17 cellular contexts compared by ENCODE assay signal in genomic region chrX:76126851-76127250, GRCh38.
"Had no signal": no experiment of that assay in that cellular context is flagged by ENCODE, and none has a peak within 500 bp of the region (broad histone marks: within the 10 kb centered on the region; RNA-seq: fewer than 3 reads in every experiment).

No MANE protein-coding gene starts in this region.

- H3K4me2 ChIP-seq: hepatocyte had no signal

- H3K4me3 Mint-ChIP-seq: dendritic cell treated with granulocyte-macrophage colony-stimulating factor and Interleukin-4, amounts not matched to agents 40 ng/mL and 50 ng/mL, for 4 days; effector memory CD8-positive, alpha-beta T cell had no signal

- H3K4me3 ChIP-seq: colonic mucosa, esophagus muscularis mucosa, gastroesophageal sphincter, heart left ventricle, hepatocyte, left lung, lower lobe of right lung had no signal

- H3K27me3 Mint-ChIP-seq: dendritic cell treated with granulocyte-macrophage colony-stimulating factor and Interleukin-4, amounts not matched to agents 40 ng/mL and 50 ng/mL, for 4 days had no signal

- H3K27me3 ChIP-seq: colonic mucosa, foreskin keratinocyte, gastroesophageal sphincter, hepatocyte had no signal

- H3K79me2 ChIP-seq: hepatocyte had no signal

- H3K36me3 ChIP-seq: colonic mucosa, esophagus muscularis mucosa, gastroesophageal sphincter, heart left ventricle, left lung, lower lobe of right lung had no signal

- H3K9me3 ChIP-seq: colonic mucosa, gastroesophageal sphincter, lower lobe of right lung had no signal

- DNase-seq: colonic mucosa; cortex of kidney; effector CD8-positive, alpha-beta T cell; effector memory CD8-positive, alpha-beta T cell; foreskin keratinocyte; heart left ventricle; hypothalamus; left cardiac atrium; left lung; left ventricle myocardium superior; lower lobe of right lung; mesenchymal stem cell; midbrain had no signal

- H3K27ac Mint-ChIP-seq: dendritic cell treated with granulocyte-macrophage colony-stimulating factor and Interleukin-4, amounts not matched to agents 40 ng/mL and 50 ng/mL, for 4 days; effector memory CD8-positive, alpha-beta T cell had no signal

- H3K27ac ChIP-seq: colonic mucosa, esophagus muscularis mucosa, foreskin keratinocyte, gastroesophageal sphincter, heart left ventricle, hepatocyte, left lung, lower lobe of right lung had no signal

- H3K4me1 ChIP-seq: colonic mucosa, esophagus muscularis mucosa, foreskin keratinocyte, gastroesophageal sphincter, heart left ventricle, left lung, lower lobe of right lung had no signal
